Comparison of ENCODE assay signal across 1 cellular context in genomic region chr3:4467522-4467867, GRCh38.
TF ChIP-seq lines count a peak whose summit lies in the region.

No MANE protein-coding gene starts in this region.

TF ChIP-seq in HCT116, 20 proteins besides CTCF, POLR2A, EP300 and RAD21 (continued from another document):
- TF ChIP-seq, protein P1, sequence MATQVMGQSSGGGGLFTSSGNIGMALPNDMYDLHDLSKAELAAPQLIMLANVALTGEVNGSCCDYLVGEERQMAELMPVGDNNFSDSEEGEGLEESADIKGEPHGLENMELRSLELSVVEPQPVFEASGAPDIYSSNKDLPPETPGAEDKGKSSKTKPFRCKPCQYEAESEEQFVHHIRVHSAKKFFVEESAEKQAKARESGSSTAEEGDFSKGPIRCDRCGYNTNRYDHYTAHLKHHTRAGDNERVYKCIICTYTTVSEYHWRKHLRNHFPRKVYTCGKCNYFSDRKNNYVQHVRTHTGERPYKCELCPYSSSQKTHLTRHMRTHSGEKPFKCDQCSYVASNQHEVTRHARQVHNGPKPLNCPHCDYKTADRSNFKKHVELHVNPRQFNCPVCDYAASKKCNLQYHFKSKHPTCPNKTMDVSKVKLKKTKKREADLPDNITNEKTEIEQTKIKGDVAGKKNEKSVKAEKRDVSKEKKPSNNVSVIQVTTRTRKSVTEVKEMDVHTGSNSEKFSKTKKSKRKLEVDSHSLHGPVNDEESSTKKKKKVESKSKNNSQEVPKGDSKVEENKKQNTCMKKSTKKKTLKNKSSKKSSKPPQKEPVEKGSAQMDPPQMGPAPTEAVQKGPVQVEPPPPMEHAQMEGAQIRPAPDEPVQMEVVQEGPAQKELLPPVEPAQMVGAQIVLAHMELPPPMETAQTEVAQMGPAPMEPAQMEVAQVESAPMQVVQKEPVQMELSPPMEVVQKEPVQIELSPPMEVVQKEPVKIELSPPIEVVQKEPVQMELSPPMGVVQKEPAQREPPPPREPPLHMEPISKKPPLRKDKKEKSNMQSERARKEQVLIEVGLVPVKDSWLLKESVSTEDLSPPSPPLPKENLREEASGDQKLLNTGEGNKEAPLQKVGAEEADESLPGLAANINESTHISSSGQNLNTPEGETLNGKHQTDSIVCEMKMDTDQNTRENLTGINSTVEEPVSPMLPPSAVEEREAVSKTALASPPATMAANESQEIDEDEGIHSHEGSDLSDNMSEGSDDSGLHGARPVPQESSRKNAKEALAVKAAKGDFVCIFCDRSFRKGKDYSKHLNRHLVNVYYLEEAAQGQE (IDR thresholded peaks at IDR 0.05; ENCODE audit: low read depth) = no peak
- TF ChIP-seq EZH2phosphoT487 (IDR thresholded peaks at IDR 0.05; ENCODE audit: borderline replicate concordance) = no peak
- no peak for TF ChIP-seq TCF7L2 (IDR thresholded peaks at IDR 0.05; ENCODE audit: borderline replicate concordance, extremely low read depth, insufficient read depth, insufficient read length)
